7 cellular contexts compared by ENCODE assay signal in genomic region chr17:46841561-46842379, GRCh38. TPM values are rescaled to one million over a fixed set of nuclear protein-coding genes. Genes with fewer than 3 reads are reported as not detected.
DNase-seq lines count a peak whose midpoint lies in the region; ATAC-seq and TF ChIP-seq lines count a peak whose summit lies in the region.

No MANE protein-coding gene starts in this region.

- no peaks in the 10 kb centered on the region for H3K4me1 ChIP-seq in HEK293 (ENCODE audit: control insufficient read depth, insufficient read depth, low read length)
- peaks cover 7% of the 10 kb centered on the region for H3K4me1 ChIP-seq in left ventricle myocardium inferior

- in situ Hi-C loops in ACHN (cut with HindIII; ENCODE audit: low pct_ligation_motif_present, low pct_unique_long_range_greater_than_20kb, low sequenced_read_pairs) = no loop called here

- no peak for TF ChIP-seq CTCF in HEK293 (tag by site-specific recombination; IDR thresholded peaks at IDR 0.05)
- peak; percentile 54 for TF ChIP-seq CTCF in WI38 (IDR thresholded peaks at IDR 0.05; ENCODE audit: low read depth, low read length)
- TF ChIP-seq CTCF in left ventricle myocardium inferior (IDR thresholded peaks at IDR 0.05; ENCODE audit: borderline replicate concordance) = peak; percentile 84

- no peak overlapping the region for H3K27ac ChIP-seq in HEK293 (ENCODE audit: extremely low read depth, low read depth, low read length)
- H3K27ac ChIP-seq in left ventricle myocardium inferior (replicated peaks) = no peak overlapping the region

- H3K27me3 ChIP-seq in left ventricle myocardium inferior (ENCODE audit: low read depth) = peaks cover 70% of the 10 kb centered on the region

- no peak for ATAC-seq in HG03520 (IDR thresholded peaks at IDR 0.05; ENCODE audit: unreplicated experiment)

- intact Hi-C loops in left ventricle myocardium inferior (cut with micrococcal nuclease) = no loop called here

- CTCF ChIA-PET in HEK293 (lab: Yijun Ruan, JAX) = interaction anchor here (0.6 to 3.9 kb wide), 37 partner anchors 9 to 468 kb away, joined by 3 to 94 read pairs (median 4); no protein-coding TSS in a partner anchor

- no peaks in the 10 kb centered on the region for H3K9me3 ChIP-seq in HEK293 (ENCODE audit: control insufficient read depth, insufficient read depth, low read depth, low read length)
- H3K9me3 ChIP-seq in left ventricle myocardium inferior (replicated peaks) = peaks cover 10% of the 10 kb centered on the region

- H3K36me3 ChIP-seq in HEK293 (ENCODE audit: control insufficient read depth in 2 of 2, insufficient read depth in 1 of 2, low read length in 2 of 2) (no peaks in the 10 kb centered on the region), left ventricle myocardium inferior (no peaks in the 10 kb centered on the region)

- H3K4me3 ChIP-seq in HEK293 (ENCODE audit: low read depth, low read length) = no peak overlapping the region
- H3K4me3 ChIP-seq in WI38 (ENCODE audit: low read depth, low read length) = no peak overlapping the region
- peak overlapping the region; percentile 39 for H3K4me3 ChIP-seq in left ventricle myocardium inferior

- DNase-seq in left ventricle myocardium inferior (no peak), ACHN (no peak), DMS153 (lab: John Stamatoyannopoulos, UW) (no peak)
- DNase-seq in stimulated activated CD8-positive, alpha-beta memory T cell treated with anti-CD3 and anti-CD28 coated beads, Interleukin-4, amount 100 ng/mL, for 48 hours = peak; percentile 63

- POLR2A ChIA-PET in HEK293 (lab: Yijun Ruan, JAX) = interaction anchor here (0.6 kb wide), 1 partner anchor 25 kb away, joined by 3 read pairs; no protein-coding TSS in a partner anchor

TF ChIP-seq in HEK293, 187 proteins besides CTCF, POLR2A, EP300 and RAD21:
- TF ChIP-seq, protein P1, sequence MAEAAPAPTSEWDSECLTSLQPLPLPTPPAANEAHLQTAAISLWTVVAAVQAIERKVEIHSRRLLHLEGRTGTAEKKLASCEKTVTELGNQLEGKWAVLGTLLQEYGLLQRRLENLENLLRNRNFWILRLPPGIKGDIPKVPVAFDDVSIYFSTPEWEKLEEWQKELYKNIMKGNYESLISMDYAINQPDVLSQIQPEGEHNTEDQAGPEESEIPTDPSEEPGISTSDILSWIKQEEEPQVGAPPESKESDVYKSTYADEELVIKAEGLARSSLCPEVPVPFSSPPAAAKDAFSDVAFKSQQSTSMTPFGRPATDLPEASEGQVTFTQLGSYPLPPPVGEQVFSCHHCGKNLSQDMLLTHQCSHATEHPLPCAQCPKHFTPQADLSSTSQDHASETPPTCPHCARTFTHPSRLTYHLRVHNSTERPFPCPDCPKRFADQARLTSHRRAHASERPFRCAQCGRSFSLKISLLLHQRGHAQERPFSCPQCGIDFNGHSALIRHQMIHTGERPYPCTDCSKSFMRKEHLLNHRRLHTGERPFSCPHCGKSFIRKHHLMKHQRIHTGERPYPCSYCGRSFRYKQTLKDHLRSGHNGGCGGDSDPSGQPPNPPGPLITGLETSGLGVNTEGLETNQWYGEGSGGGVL (tag by site-specific recombination; IDR thresholded peaks at IDR 0.05) = peak; percentile 25; the same call in 1 of the 2 replicates
- TF ChIP-seq ZBTB48 (tag by site-specific recombination; IDR thresholded peaks at IDR 0.05) (0 out of 2 replicates have a peak, but pooled peaks have one; percentile 52), PRDM1 (tag by site-specific recombination; IDR thresholded peaks at IDR 0.05) (no peak), ZNF335 (tag by site-specific recombination; conservative IDR thresholded peaks at IDR 0.05) (no peak), ZSCAN30 (tag by site-specific recombination; IDR thresholded peaks at IDR 0.05) (peak; percentile 75; the same call in 1 of the 2 replicates), ZBTB10 (tag by site-specific recombination; IDR thresholded peaks at IDR 0.05) (no peak)
TF ChIP-seq in HEK293: peak in this region for 3.

RNA-seq across cellular contexts. Expression of gene WNT9B, which starts 9.6 kb away (rescaled TPM):
- total RNA-seq in left ventricle myocardium inferior = 0.85 TPM

RNA-seq across cellular contexts. Expression of gene WNT3, which starts 23.3 kb away (rescaled TPM):
- 0.96 TPM for total RNA-seq in left ventricle myocardium inferior
